In genomic region chr1:144971936-144972335, GRCh38 we compare ENCODE assay signal across 7 cellular contexts.
DNase-seq lines count a peak whose midpoint lies in the region; ATAC-seq, FAIRE-seq and TF ChIP-seq lines count a peak whose summit lies in the region.
"Not testable (repeated sequence)": the region's sequence is repeated elsewhere in the genome, so short reads cannot be mapped to it uniquely, and the experiment has no call there.

No MANE protein-coding gene starts in this region.

- H3K9me3 Mint-ChIP-seq in stimulated activated naive B cell treated with anti-CD40 and anti-IgM and Interleukin-4, amounts not matched to agents 10 μg/mL and 1 μg/mL and 100 μg/mL, for 72 hours, result not testable (repeated sequence)

- TF ChIP-seq CTCF in HCT116 (IDR thresholded peaks at IDR 0.05 in 2 of 3, conservative IDR thresholded peaks at IDR 0.05 in 1 of 3; ENCODE audit: borderline replicate concordance in 1 of 3, insufficient read depth in 1 of 3, low read depth in 2 of 3, low read length in 2 of 3); Panc1 (IDR thresholded peaks at IDR 0.05); K562 (IDR thresholded peaks at IDR 0.05 in 2 of 3, conservative IDR thresholded peaks at IDR 0.05 in 1 of 3; ENCODE audit: insufficient read depth in 2 of 3, low read depth in 1 of 3, low read length in 3 of 3); right lobe of liver (IDR thresholded peaks at IDR 0.05): not testable (repeated sequence)

- not testable (repeated sequence) for H3K27me3 Mint-ChIP-seq in stimulated activated naive B cell treated with anti-CD40 and anti-IgM and Interleukin-4, amounts not matched to agents 10 μg/mL and 1 μg/mL and 100 μg/mL, for 72 hours

- CTCF ChIA-PET in HCT116 (lab: Charles Lee); Panc1 (lab: Charles Lee); K562 (lab: Yijun Ruan, JAX; ENCODE audit: low intra/inter-chr PET ratio): not testable (repeated sequence)

- H3K9me3 ChIP-seq in BLaER1; HCT116 (ENCODE audit: control insufficient read depth in 1 of 2, insufficient read depth in 1 of 2, low read depth in 1 of 2, low read length in 2 of 2); Panc1 (ENCODE audit: control insufficient read depth, insufficient read depth, low read depth, low read length); K562 (replicated peaks; ENCODE audit: control insufficient read depth, insufficient read depth, low read depth, low read length); right cardiac atrium (ENCODE audit: control insufficient read depth, low read length); right lobe of liver: not testable (repeated sequence)

- H3K36me3 Mint-ChIP-seq in stimulated activated naive B cell treated with anti-CD40 and anti-IgM and Interleukin-4, amounts not matched to agents 10 μg/mL and 1 μg/mL and 100 μg/mL, for 72 hours, result not testable (repeated sequence)

- peak; percentile 49 for FAIRE-seq in K562 (lab: Jason Lieb, UNC)

- H3K79me2 ChIP-seq in HCT116 (ENCODE audit: insufficient read depth, low read length); K562 (ENCODE audit: control insufficient read depth, insufficient read depth, low read length): not testable (repeated sequence)

- H3K9me1 ChIP-seq in K562 (ENCODE audit: control insufficient read depth, insufficient read depth, low read length), result not testable (repeated sequence)

- not testable (repeated sequence) for H3K4me1 ChIP-seq in BLaER1; HCT116 (ENCODE audit: control insufficient read depth in 1 of 2, insufficient read depth in 2 of 2, low read length in 2 of 2); Panc1 (ENCODE audit: control insufficient read depth, insufficient read depth, low read length); K562 (replicated peaks in 1 of 2; ENCODE audit: control insufficient read depth in 2 of 2, insufficient read depth in 2 of 2, low read length in 2 of 2); right cardiac atrium (ENCODE audit: control insufficient read depth, insufficient read depth, low read length); right lobe of liver

- H3K27ac ChIP-seq in BLaER1; HCT116 (ENCODE audit: low read depth, low read length); Panc1 (ENCODE audit: low read length); K562 (ENCODE audit: extremely low read depth, low read depth, low read length); right cardiac atrium (ENCODE audit: low read length); right lobe of liver: not testable (repeated sequence)

- intact Hi-C loops in HCT116 (cut with micrococcal nuclease); Panc1 (cut with micrococcal nuclease; ENCODE audit: unreplicated experiment); K562 (cut with micrococcal nuclease); right cardiac atrium (cut with DNase I); right lobe of liver (cut with DNase I): not testable (repeated sequence)

- no CpG with 5 or more reads among the region's 3 CpGs for WGBS in K562 (ENCODE audit: insufficient coverage, low coverage, missing lambda C conversion rate)
- no CpG with 5 or more reads among the region's 3 CpGs for WGBS in right cardiac atrium
- WGBS in right lobe of liver (ENCODE audit: insufficient coverage, low coverage, low lambda C conversion rate, missing lambda C conversion rate), result no CpG with 5 or more reads among the region's 3 CpGs

- not testable (repeated sequence) for H2AFZ ChIP-seq in HCT116 (ENCODE audit: low read depth, low read length, poor library complexity, severe bottlenecking); K562 (ENCODE audit: low read depth, low read length)

- ATAC-seq in HCT116 (peak; percentile 96), Panc1 (peak; percentile 79), K562 (peak; percentile 72), right cardiac atrium (peak; percentile 51 to 64), right lobe of liver (peak; percentile 15 to 34 (median 24))
- peak; percentile 46 to 48 for ATAC-seq in stimulated activated naive B cell treated with anti-CD40 and anti-IgM and Interleukin-4, amounts not matched to agents 10 μg/mL and 1 μg/mL and 100 μg/mL, for 72 hours (replicated peaks)

- not testable (repeated sequence) for H3K9ac ChIP-seq in BLaER1; HCT116 (ENCODE audit: low read length); K562 (ENCODE audit: insufficient read depth in 1 of 2, low read depth in 2 of 2, low read length in 2 of 2)

- not testable (repeated sequence) for H3K4me1 Mint-ChIP-seq in stimulated activated naive B cell treated with anti-CD40 and anti-IgM and Interleukin-4, amounts not matched to agents 10 μg/mL and 1 μg/mL and 100 μg/mL, for 72 hours

- not testable (repeated sequence) for H3K27ac Mint-ChIP-seq in stimulated activated naive B cell treated with anti-CD40 and anti-IgM and Interleukin-4, amounts not matched to agents 10 μg/mL and 1 μg/mL and 100 μg/mL, for 72 hours

- BruUV-seq in HCT116 (replicated peaks; lab: Mats Ljungman, UMichigan); Panc1 (replicated peaks; lab: Mats Ljungman, UMichigan); K562 (replicated peaks; lab: Mats Ljungman, UMichigan): not testable (repeated sequence)

- not testable (repeated sequence) for H3K4me3 Mint-ChIP-seq in stimulated activated naive B cell treated with anti-CD40 and anti-IgM and Interleukin-4, amounts not matched to agents 10 μg/mL and 1 μg/mL and 100 μg/mL, for 72 hours

- TF ChIP-seq POLR2A in HCT116 (IDR thresholded peaks at IDR 0.05; ENCODE audit: borderline replicate concordance, extremely low read depth, insufficient read depth, insufficient read length); K562 (conservative IDR thresholded peaks at IDR 0.05); right lobe of liver (IDR thresholded peaks at IDR 0.05): not testable (repeated sequence)

- not testable (repeated sequence) for H3K27me3 ChIP-seq in BLaER1; HCT116 (ENCODE audit: insufficient read depth, low read length); Panc1 (ENCODE audit: control insufficient read depth, insufficient read depth, low read length); K562 (ENCODE audit: control insufficient read depth in 2 of 2, insufficient read depth in 2 of 2, low read length in 2 of 2); right cardiac atrium (ENCODE audit: control insufficient read depth, insufficient read depth); right lobe of liver

- POLR2A ChIA-PET in HCT116 (lab: Charles Lee); Panc1 (lab: Charles Lee); K562 (lab: Yijun Ruan, JAX): not testable (repeated sequence)

- in situ Hi-C loops in Panc1 (cut with HindIII; ENCODE audit: low pct_unique_long_range_greater_than_20kb, low sequenced_read_pairs); K562 (cut with MboI): not testable (repeated sequence)

- H3K4me2 ChIP-seq in BLaER1, result peak overlapping the region; percentile 60; the same call in 1 of the 2 replicates
- H3K4me2 ChIP-seq in HCT116 (ENCODE audit: low read length), result peak overlapping the region; percentile 47
- not testable (repeated sequence) for H3K4me2 ChIP-seq in K562 (ENCODE audit: insufficient read depth, low read length)

- not testable (repeated sequence) for H4K20me1 ChIP-seq in BLaER1; HCT116 (ENCODE audit: insufficient read depth); K562 (replicated peaks; ENCODE audit: control insufficient read depth, insufficient read depth, low read length)

- not testable (repeated sequence) for H3K9me2 ChIP-seq in HCT116 (ENCODE audit: insufficient read depth)

- not testable (repeated sequence) for H3K4me3 ChIP-seq in BLaER1; HCT116 (replicated peaks in 1 of 2; ENCODE audit: low read depth in 1 of 2, low read length in 2 of 2); Panc1 (ENCODE audit: low read depth in 2 of 2, low read length in 2 of 2); K562; right cardiac atrium (ENCODE audit: low read length); right lobe of liver

- DNase-seq in HCT116 (ENCODE audit: low read depth, low spot score); Panc1 (ENCODE audit: low read depth, low spot score); K562 (ENCODE audit: extremely low read depth in 1 of 4, low spot score in 3 of 4); right cardiac atrium; right lobe of liver; stimulated activated naive B cell treated with anti-CD40 and anti-IgM and Interleukin-4, amounts not matched to agents 10 μg/mL and 1 μg/mL and 100 μg/mL, for 72 hours: not testable (repeated sequence)

- not testable (repeated sequence) for TF ChIP-seq RAD21 in HCT116 (IDR thresholded peaks at IDR 0.05; ENCODE audit: low read depth); K562 (CRISPR knock-in tag; conservative IDR thresholded peaks at IDR 0.05 in 1 of 2, IDR thresholded peaks at IDR 0.05 in 1 of 2)

- not testable (repeated sequence) for TF ChIP-seq EP300 in K562 (IDR thresholded peaks at IDR 0.05; ENCODE audit: low read length)

- RAD21 ChIA-PET in HCT116 (lab: Charles Lee; ENCODE audit: low non-redundant PET in 1 of 2, low total read pairs in 2 of 2, uncharacterized antibody in 2 of 2, unreplicated experiment in 2 of 2), result not testable (repeated sequence)

- H3K36me3 ChIP-seq in BLaER1; HCT116 (ENCODE audit: control insufficient read depth in 1 of 2, insufficient read depth in 2 of 2, low read length in 2 of 2); Panc1 (ENCODE audit: control insufficient read depth, insufficient read depth, low read length); K562 (ENCODE audit: control insufficient read depth, insufficient read depth, low read length); right lobe of liver: not testable (repeated sequence)

Comparison
In these comparisons a context has a peak if more than half of its experiments do, and no peak if none do; other contexts are left out.
1. ATAC-seq: peak in every context shown above with its lines; median percentile 96 in HCT116; 79 in Panc1; 72 in K562; 58 in right cardiac atrium; 47 in stimulated activated naive B cell treated with anti-CD40 and anti-IgM and Interleukin-4, amounts not matched to agents 10 μg/mL and 1 μg/mL and 100 μg/mL, for 72 hours; 24 in right lobe of liver.